Comparison of ENCODE assay signal across 15 cellular contexts in the genomic region with DNA sequence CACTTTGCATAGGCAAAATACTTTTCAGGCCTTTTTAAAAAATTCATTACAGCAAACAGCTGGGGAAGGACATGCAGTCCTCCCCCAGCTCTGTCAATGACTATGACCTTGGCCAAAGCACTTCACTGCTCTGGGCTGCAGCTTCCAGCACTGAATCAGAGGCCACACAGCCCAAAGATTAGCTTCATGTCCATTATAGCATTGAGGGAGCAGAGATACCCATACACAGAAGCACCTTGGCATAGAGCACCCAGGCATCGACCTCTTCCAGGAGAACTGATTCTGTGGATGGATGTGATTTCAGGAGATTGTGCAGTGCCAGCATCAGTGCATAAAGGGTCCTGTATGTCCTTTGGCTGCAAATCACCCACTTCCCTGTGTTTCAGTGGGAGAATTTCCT.
DNase-seq lines count a peak whose midpoint lies in the region; ATAC-seq and TF ChIP-seq lines count a peak whose summit lies in the region.
"Had no signal": no experiment of that assay in that cellular context is flagged by ENCODE, and none has a peak within 500 bp of the region (broad histone marks: within the 10 kb centered on the region; RNA-seq: fewer than 3 reads in every experiment).

No MANE protein-coding gene starts in this region.

- TF ChIP-seq CTCF in heart left ventricle (IDR thresholded peaks at IDR 0.05) (no peak), WTC11 (IDR thresholded peaks at IDR 0.05) (no peak), esophagus muscularis mucosa (IDR thresholded peaks at IDR 0.05) (no peak)

- H3K36me3 ChIP-seq in heart left ventricle (peaks cover 0 to 62% (median 31%) of the 10 kb centered on the region in 9 donors), esophagus muscularis mucosa (peaks cover 27 to 68% (median 39%) of the 10 kb centered on the region in 4 donors)
- H3K36me3 ChIP-seq: HAP-1 had no signal

- DNase-seq in heart left ventricle (no peak), right cardiac atrium (no peak), WTC11 (ENCODE audit: low spot score) (no peak), esophagus muscularis mucosa (ENCODE audit: extremely low spot score) (peak; percentile 66), NOMO-1 (lab: John Stamatoyannopoulos, UW; ENCODE audit: unreplicated experiment in 2 of 2) (no peak)
- no peak for DNase-seq in activated CD8-positive, alpha-beta memory T cell treated with anti-CD3 and anti-CD28 coated beads, Interleukin-2, amount 50 U/mL, for 4 hours
- DNase-seq: AML-193; Caco-2; CD4-positive, alpha-beta T cell; GM23248 had no signal

- WGBS in heart left ventricle, 4 donors = 41 to 75% (median 51%) methylated on average over 1 of the region's 1 CpG
- 46% methylated on average over 1 of the region's 1 CpG for WGBS in right cardiac atrium
- 86% methylated on average over 1 of the region's 1 CpG for WGBS in esophagus muscularis mucosa

- CTCF ChIA-PET in WTC11 (lab: Charles Lee) = no interaction called here

- H3K4me1 ChIP-seq in heart left ventricle (peaks cover 0 to 25% (median 2%) of the 10 kb centered on the region in 12 donors), right cardiac atrium (ENCODE audit: control insufficient read depth, insufficient read depth, low read length) (peaks cover 2% of the 10 kb centered on the region), esophagus muscularis mucosa (no peaks in the 10 kb centered on the region)
- H3K4me1 ChIP-seq: A549, Caco-2 had no signal

- H3K4me3 ChIP-seq in heart left ventricle (no peak overlapping the region), right cardiac atrium (ENCODE audit: low read length) (no peak overlapping the region), esophagus muscularis mucosa (no peak overlapping the region)
- H3K4me3 ChIP-seq: A549, GM23248, HAP-1 had no signal

- H3K9me3 ChIP-seq in heart left ventricle = no peaks in the 10 kb centered on the region
- no peaks in the 10 kb centered on the region for H3K9me3 ChIP-seq in right cardiac atrium (ENCODE audit: control insufficient read depth, low read length)
- no peaks in the 10 kb centered on the region for H3K9me3 ChIP-seq in esophagus muscularis mucosa
- H3K9me3 ChIP-seq: A549, Caco-2, HAP-1 had no signal

- H3K4me1 Mint-ChIP-seq in WTC11 = peaks cover 31% of the 10 kb centered on the region
- H3K4me1 Mint-ChIP-seq in stimulated activated memory B cell treated with anti-CD40 and anti-IgM and Interleukin-4, amounts not matched to agents 10 μg/mL and 1 μg/mL and 100 μg/mL, for 72 hours = no peaks in the 10 kb centered on the region

- H3K27ac ChIP-seq in heart left ventricle (no peak overlapping the region), right cardiac atrium (ENCODE audit: low read length) (no peak overlapping the region), esophagus muscularis mucosa (replicated peaks in 1 of 4) (no peak overlapping the region)
- H3K27ac ChIP-seq: 22Rv1, A549, C4-2B, GM23248 had no signal

- POLR2A ChIA-PET in WTC11 (lab: Charles Lee) = no interaction called here

- intact Hi-C loops in heart left ventricle (cut with DNase I) = no loop called here
- intact Hi-C loops in right cardiac atrium (cut with DNase I) = no loop called here
- intact Hi-C loops in esophagus muscularis mucosa (cut with DNase I) = no loop called here

- H3K27me3 ChIP-seq in heart left ventricle (no peaks in the 10 kb centered on the region), right cardiac atrium (ENCODE audit: control insufficient read depth, insufficient read depth) (no peaks in the 10 kb centered on the region), esophagus muscularis mucosa (no peaks in the 10 kb centered on the region)

- ATAC-seq in heart left ventricle (peak in 3 of 4 donors; percentile 32 to 74 (median 37)), right cardiac atrium (no peak), WTC11 (no peak)
- ATAC-seq in stimulated activated memory B cell treated with anti-CD40 and anti-IgM and Interleukin-4, amounts not matched to agents 10 μg/mL and 1 μg/mL and 100 μg/mL, for 72 hours = peak; percentile 21
- ATAC-seq: A549 had no signal

- no peak for TF ChIP-seq EP300 in esophagus muscularis mucosa (IDR thresholded peaks at IDR 0.05)

- H3K9me3 Mint-ChIP-seq in WTC11 = no peaks in the 10 kb centered on the region
- H3K9me3 Mint-ChIP-seq in stimulated activated memory B cell treated with anti-CD40 and anti-IgM and Interleukin-4, amounts not matched to agents 10 μg/mL and 1 μg/mL and 100 μg/mL, for 72 hours = no peaks in the 10 kb centered on the region

- 0 out of 2 replicates have a peak overlapping the region, but pooled peaks have one; percentile 7 for H3K27ac Mint-ChIP-seq in WTC11
- no peak overlapping the region for H3K27ac Mint-ChIP-seq in stimulated activated memory B cell treated with anti-CD40 and anti-IgM and Interleukin-4, amounts not matched to agents 10 μg/mL and 1 μg/mL and 100 μg/mL, for 72 hours
- H3K27ac Mint-ChIP-seq: CD4-positive, alpha-beta T cell had no signal

- TF ChIP-seq POLR2A in heart left ventricle (IDR thresholded peaks at IDR 0.05) = no peak
- no peak for TF ChIP-seq POLR2A in esophagus muscularis mucosa (IDR thresholded peaks at IDR 0.05; ENCODE audit: low read depth)

- no peaks in the 10 kb centered on the region for H3K27me3 Mint-ChIP-seq in WTC11 (ENCODE audit: low read depth)
- no peaks in the 10 kb centered on the region for H3K27me3 Mint-ChIP-seq in stimulated activated memory B cell treated with anti-CD40 and anti-IgM and Interleukin-4, amounts not matched to agents 10 μg/mL and 1 μg/mL and 100 μg/mL, for 72 hours
- H3K27me3 Mint-ChIP-seq: CD4-positive, alpha-beta T cell had no signal

- no peak overlapping the region for H3K4me3 Mint-ChIP-seq in WTC11
- no peak overlapping the region for H3K4me3 Mint-ChIP-seq in stimulated activated memory B cell treated with anti-CD40 and anti-IgM and Interleukin-4, amounts not matched to agents 10 μg/mL and 1 μg/mL and 100 μg/mL, for 72 hours
- H3K4me3 Mint-ChIP-seq: CD4-positive, alpha-beta T cell had no signal

- peaks cover 3% of the 10 kb centered on the region; the same call in 1 of the 2 replicates for H3K36me3 Mint-ChIP-seq in WTC11
- no peaks in the 10 kb centered on the region for H3K36me3 Mint-ChIP-seq in stimulated activated memory B cell treated with anti-CD40 and anti-IgM and Interleukin-4, amounts not matched to agents 10 μg/mL and 1 μg/mL and 100 μg/mL, for 72 hours

TF ChIP-seq in WTC11, 78 proteins besides CTCF, POLR2A, EP300 and RAD21 (continues in another document):
- TF ChIP-seq, protein P1, sequence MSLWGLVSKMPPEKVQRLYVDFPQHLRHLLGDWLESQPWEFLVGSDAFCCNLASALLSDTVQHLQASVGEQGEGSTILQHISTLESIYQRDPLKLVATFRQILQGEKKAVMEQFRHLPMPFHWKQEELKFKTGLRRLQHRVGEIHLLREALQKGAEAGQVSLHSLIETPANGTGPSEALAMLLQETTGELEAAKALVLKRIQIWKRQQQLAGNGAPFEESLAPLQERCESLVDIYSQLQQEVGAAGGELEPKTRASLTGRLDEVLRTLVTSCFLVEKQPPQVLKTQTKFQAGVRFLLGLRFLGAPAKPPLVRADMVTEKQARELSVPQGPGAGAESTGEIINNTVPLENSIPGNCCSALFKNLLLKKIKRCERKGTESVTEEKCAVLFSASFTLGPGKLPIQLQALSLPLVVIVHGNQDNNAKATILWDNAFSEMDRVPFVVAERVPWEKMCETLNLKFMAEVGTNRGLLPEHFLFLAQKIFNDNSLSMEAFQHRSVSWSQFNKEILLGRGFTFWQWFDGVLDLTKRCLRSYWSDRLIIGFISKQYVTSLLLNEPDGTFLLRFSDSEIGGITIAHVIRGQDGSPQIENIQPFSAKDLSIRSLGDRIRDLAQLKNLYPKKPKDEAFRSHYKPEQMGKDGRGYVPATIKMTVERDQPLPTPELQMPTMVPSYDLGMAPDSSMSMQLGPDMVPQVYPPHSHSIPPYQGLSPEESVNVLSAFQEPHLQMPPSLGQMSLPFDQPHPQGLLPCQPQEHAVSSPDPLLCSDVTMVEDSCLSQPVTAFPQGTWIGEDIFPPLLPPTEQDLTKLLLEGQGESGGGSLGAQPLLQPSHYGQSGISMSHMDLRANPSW (CRISPR knock-in tag; conservative IDR thresholded peaks at IDR 0.05; ENCODE audit: low read depth) = no peak
- no peak for TF ChIP-seq NFE2L1 (CRISPR knock-in tag; IDR thresholded peaks at IDR 0.05)
- no peak for TF ChIP-seq NFATC4 (CRISPR knock-in tag; IDR thresholded peaks at IDR 0.05)
- TF ChIP-seq, protein P2, sequence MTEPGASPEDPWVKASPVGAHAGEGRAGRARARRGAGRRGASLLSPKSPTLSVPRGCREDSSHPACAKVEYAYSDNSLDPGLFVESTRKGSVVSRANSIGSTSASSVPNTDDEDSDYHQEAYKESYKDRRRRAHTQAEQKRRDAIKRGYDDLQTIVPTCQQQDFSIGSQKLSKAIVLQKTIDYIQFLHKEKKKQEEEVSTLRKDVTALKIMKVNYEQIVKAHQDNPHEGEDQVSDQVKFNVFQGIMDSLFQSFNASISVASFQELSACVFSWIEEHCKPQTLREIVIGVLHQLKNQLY (CRISPR knock-in tag; IDR thresholded peaks at IDR 0.05) = no peak
- TF ChIP-seq, protein P3, sequence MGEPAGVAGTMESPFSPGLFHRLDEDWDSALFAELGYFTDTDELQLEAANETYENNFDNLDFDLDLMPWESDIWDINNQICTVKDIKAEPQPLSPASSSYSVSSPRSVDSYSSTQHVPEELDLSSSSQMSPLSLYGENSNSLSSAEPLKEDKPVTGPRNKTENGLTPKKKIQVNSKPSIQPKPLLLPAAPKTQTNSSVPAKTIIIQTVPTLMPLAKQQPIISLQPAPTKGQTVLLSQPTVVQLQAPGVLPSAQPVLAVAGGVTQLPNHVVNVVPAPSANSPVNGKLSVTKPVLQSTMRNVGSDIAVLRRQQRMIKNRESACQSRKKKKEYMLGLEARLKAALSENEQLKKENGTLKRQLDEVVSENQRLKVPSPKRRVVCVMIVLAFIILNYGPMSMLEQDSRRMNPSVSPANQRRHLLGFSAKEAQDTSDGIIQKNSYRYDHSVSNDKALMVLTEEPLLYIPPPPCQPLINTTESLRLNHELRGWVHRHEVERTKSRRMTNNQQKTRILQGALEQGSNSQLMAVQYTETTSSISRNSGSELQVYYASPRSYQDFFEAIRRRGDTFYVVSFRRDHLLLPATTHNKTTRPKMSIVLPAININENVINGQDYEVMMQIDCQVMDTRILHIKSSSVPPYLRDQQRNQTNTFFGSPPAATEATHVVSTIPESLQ (CRISPR knock-in tag; IDR thresholded peaks at IDR 0.05) = no peak
- no peak for TF ChIP-seq ETV6 (CRISPR knock-in tag; IDR thresholded peaks at IDR 0.05)
- TF ChIP-seq, protein P4, sequence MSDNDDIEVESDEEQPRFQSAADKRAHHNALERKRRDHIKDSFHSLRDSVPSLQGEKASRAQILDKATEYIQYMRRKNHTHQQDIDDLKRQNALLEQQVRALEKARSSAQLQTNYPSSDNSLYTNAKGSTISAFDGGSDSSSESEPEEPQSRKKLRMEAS (CRISPR knock-in tag; IDR thresholded peaks at IDR 0.05) = no peak
- TF ChIP-seq ESRRA (CRISPR knock-in tag; IDR thresholded peaks at IDR 0.05; ENCODE audit: borderline replicate concordance) = no peak
- TF ChIP-seq CREM (CRISPR knock-in tag; IDR thresholded peaks at IDR 0.05) = no peak
- TF ChIP-seq JAZF1 (CRISPR knock-in tag; IDR thresholded peaks at IDR 0.05) = no peak
- TF ChIP-seq GRHL2 (CRISPR knock-in tag; IDR thresholded peaks at IDR 0.05; ENCODE audit: insufficient replicate concordance, severe bottlenecking) = no peak
- no peak for TF ChIP-seq MYBL2 (CRISPR knock-in tag; IDR thresholded peaks at IDR 0.05)

Comparison
In these comparisons a context has a peak if more than half of its experiments do, and no peak if none do; other contexts are left out.
1. ATAC-seq: peak in heart left ventricle (3 of 4) and stimulated activated memory B cell treated with anti-CD40 and anti-IgM and Interleukin-4, amounts not matched to agents 10 μg/mL and 1 μg/mL and 100 μg/mL, for 72 hours (single experiment); none in right cardiac atrium (0 of 2) and WTC11 (single experiment).